ENCODE assay signal across 8 cellular contexts in the genomic region with DNA sequence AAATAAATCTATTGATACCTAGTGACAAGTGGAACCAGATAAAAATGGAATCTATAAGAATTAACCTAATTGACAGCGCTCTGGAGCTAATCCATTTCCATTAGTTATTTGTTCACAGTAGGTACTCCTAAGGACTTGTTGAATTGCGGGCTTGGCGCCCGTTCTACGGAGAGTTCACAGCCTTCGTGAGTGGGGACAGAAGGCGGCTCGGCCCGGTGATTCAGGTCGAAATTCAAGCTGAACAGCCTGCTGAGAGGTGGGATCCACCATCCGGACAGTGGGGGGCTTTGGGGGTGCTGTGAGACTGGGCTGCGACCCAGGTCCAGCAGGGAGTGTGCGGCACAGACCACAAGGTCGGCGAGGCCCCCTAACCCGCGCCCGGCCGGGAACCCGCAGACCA. TPM values are rescaled to one million over a fixed set of nuclear protein-coding genes. Genes with fewer than 3 reads are reported as not detected.
A peak's percentile ranks its signal among the peaks of the same experiment; 100 is the strongest.
DNase-seq lines count a peak whose midpoint lies in the region; ATAC-seq and TF ChIP-seq lines count a peak whose summit lies in the region.

No MANE protein-coding gene starts in this region.

- TF ChIP-seq POLR2A in erythroblast (IDR thresholded peaks at IDR 0.05; ENCODE audit: low read length) = no peak

- no peaks in the 10 kb centered on the region for H3K36me3 Mint-ChIP-seq in natural killer cell

- intact Hi-C loops in natural killer cell (cut with micrococcal nuclease) = no loop called here

- peak overlapping the region; percentile 93 for H3K4me3 Mint-ChIP-seq in natural killer cell

- ATAC-seq in HG03280 (IDR thresholded peaks at IDR 0.05; ENCODE audit: unreplicated experiment) = peak; percentile 0
- ATAC-seq in natural killer cell = no peak
- ATAC-seq in GM21390 (IDR thresholded peaks at IDR 0.05; ENCODE audit: unreplicated experiment) = no peak

- DNase-seq in GM12864 (ENCODE audit: low read depth) (no peak), erythroblast (lab: John Stamatoyannopoulos, UW) (peak; percentile 63 to 64), natural killer cell (no peak), islet precursor cell (no peak)
- no peak for DNase-seq in activated CD8-positive, alpha-beta memory T cell treated with anti-CD3 and anti-CD28 coated beads for 24 hours

- peaks cover 36 to 40% of the 10 kb centered on the region in 2 donors for H3K4me1 Mint-ChIP-seq in natural killer cell

- peaks cover 7 to 32% of the 10 kb centered on the region in 2 donors for H3K27me3 Mint-ChIP-seq in natural killer cell (ENCODE audit: low read depth in 2 of 2)

- TF ChIP-seq CTCF in GM12864 (IDR thresholded peaks at IDR 0.05; ENCODE audit: low read depth, low read length, missing control alignments) (no peak), VCaP (conservative IDR thresholded peaks at IDR 0.05) (no peak), natural killer cell (IDR thresholded peaks at IDR 0.05) (no peak)

- no peaks in the 10 kb centered on the region for H3K9me3 Mint-ChIP-seq in natural killer cell

- H3K27ac Mint-ChIP-seq in natural killer cell = peak overlapping the region; percentile 80 to 97

- peak overlapping the region; percentile 100 for H3K4me3 ChIP-seq in GM12864 (ENCODE audit: low read depth, low read length)

- H3K27ac ChIP-seq in VCaP = peak overlapping the region; percentile 93

RNA-seq across cellular contexts. Expression of a gene that starts 0.8 kb away (rescaled TPM):
- total RNA-seq in natural killer cell = 100 to 1,000 TPM; 213 to 258 (median 230) TPM

Comparison
In these comparisons a context has a peak if more than half of its experiments do, and no peak if none do; other contexts are left out.
1. DNase-seq: peak in erythroblast (2 of 2); none in GM12864 (single experiment), natural killer cell (single experiment), islet precursor cell (single experiment) and activated CD8-positive, alpha-beta memory T cell treated with anti-CD3 and anti-CD28 coated beads for 24 hours (single experiment).